Comparison of ENCODE assay signal across 23 cellular contexts in the genomic region with DNA sequence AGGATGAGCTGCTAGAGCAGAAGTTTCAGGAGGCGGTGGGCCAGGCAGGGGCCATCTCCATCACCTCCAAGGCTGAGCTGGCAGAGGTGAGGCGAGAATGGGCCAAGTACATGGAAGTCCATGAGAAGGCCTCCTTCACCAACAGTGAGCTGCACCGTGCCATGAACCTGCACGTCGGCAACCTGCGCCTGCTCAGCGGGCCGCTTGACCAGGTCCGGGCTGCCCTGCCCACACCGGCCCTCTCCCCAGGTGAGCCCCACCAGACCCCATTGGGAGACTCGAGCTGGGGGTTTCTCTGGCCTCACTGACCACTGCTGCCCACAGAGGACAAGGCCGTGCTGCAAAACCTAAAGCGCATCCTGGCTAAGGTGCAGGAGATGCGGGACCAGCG.
"Had no signal": no experiment of that assay in that cellular context is flagged by ENCODE, and none has a peak within 500 bp of the region (broad histone marks: within the 10 kb centered on the region; RNA-seq: fewer than 3 reads in every experiment).

No MANE protein-coding gene starts in this region.

- H3K27me3 ChIP-seq: esophagus muscularis mucosa, gastroesophageal sphincter, right atrium auricular region, suprapubic skin, thyroid gland had no signal

- H3K4me1 Mint-ChIP-seq: immature natural killer cell had no signal

- DNase-seq: effector CD8-positive, alpha-beta T cell; glutamatergic neuron; immature natural killer cell; left ventricle myocardium inferior; mesendoderm; naive B cell; nephron progenitor cell; small intestine; stimulated activated CD4-positive, alpha-beta T cell treated with anti-CD3 and anti-CD28 coated beads, Interleukin-12 subunit alpha, Interleukin-12 subunit beta, amount 100 ng/mL, for 4 hours; stimulated activated CD4-positive, alpha-beta T cell treated with anti-CD3 and anti-CD28 coated beads, Interleukin-2, amount 100 ng/mL, for 48 hours; stimulated activated naive CD8-positive, alpha-beta T cell treated with anti-CD3 and anti-CD28 coated beads, Interleukin-15, Interleukin-2, amounts not matched to agents 100 U/mL and 50 U/mL, for 24 hours; thyroid gland had no signal

- H3K27ac Mint-ChIP-seq: type B pancreatic cell had no signal

- H3K27ac ChIP-seq: coronary artery, epithelial cell of prostate, esophagus muscularis mucosa, gastroesophageal sphincter, left ventricle myocardium inferior, right atrium auricular region, suprapubic skin, thyroid gland had no signal

- H3K9me3 ChIP-seq: esophagus muscularis mucosa, gastroesophageal sphincter, left ventricle myocardium inferior, right atrium auricular region, suprapubic skin, thyroid gland had no signal

- H3K36me3 Mint-ChIP-seq: naive B cell had no signal

- FAIRE-seq: endometrium, keratinocyte, small intestine, urothelium cell line had no signal

- ATAC-seq: gastroesophageal sphincter; stimulated activated naive CD8-positive, alpha-beta T cell treated with anti-CD3 and anti-CD28 coated beads, Interleukin-15, Interleukin-2, amounts not matched to agents 100 U/mL and 50 U/mL, for 24 hours had no signal

- H3K27me3 Mint-ChIP-seq: naive B cell, type B pancreatic cell had no signal

- H3K9me3 Mint-ChIP-seq: immature natural killer cell, naive B cell, nephron progenitor cell, type B pancreatic cell had no signal

- H3K4me3 ChIP-seq: coronary artery, esophagus muscularis mucosa, gastroesophageal sphincter, left ventricle myocardium inferior, lung, right atrium auricular region, suprapubic skin, thyroid gland had no signal

- H3K4me3 Mint-ChIP-seq: immature natural killer cell, naive B cell, nephron progenitor cell, type B pancreatic cell had no signal
